Comparison of ENCODE assay signal across 11 cellular contexts in the genomic region with DNA sequence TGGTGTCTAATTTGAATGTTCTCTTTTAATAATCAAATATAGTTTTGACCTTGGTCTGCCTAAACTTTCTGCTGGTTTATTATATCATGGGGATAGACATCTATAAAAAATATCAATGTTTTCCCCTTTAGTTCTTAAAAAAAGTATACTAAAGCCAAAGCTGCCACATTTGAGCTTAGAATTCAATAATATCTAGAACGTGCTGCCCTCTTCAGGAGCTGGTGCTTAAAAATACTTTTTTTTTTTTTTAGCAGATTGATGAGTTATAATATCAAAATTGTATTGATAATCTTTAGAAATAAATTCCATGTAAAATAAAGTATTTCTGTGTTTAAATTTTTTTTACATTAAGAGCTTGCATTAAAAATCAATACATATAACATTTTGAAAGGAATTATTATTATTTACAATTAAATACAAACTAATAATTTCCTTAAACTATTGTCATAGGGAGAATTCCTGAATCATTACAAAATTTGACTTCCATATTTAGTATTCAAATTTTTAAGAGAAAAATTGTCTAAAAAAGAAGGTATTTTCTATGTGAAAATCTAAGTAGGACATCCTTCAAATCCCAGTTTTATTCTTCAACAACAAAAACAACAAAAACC. TPM values are rescaled to one million over a fixed set of nuclear protein-coding genes. Genes with fewer than 3 reads are reported as not detected.
A peak's percentile ranks its signal among the peaks of the same experiment; 100 is the strongest.
DNase-seq lines count a peak whose midpoint lies in the region; TF ChIP-seq lines count a peak whose summit lies in the region.
"Had no signal": no experiment of that assay in that cellular context is flagged by ENCODE, and none has a peak within 500 bp of the region (broad histone marks: within the 10 kb centered on the region; RNA-seq: fewer than 3 reads in every experiment).

No MANE protein-coding gene starts in this region.

- peak overlapping the region; percentile 15 for H3K9ac ChIP-seq in mesenchymal stem cell (ENCODE audit: low read length)

- H3K23ac ChIP-seq in mesenchymal stem cell (ENCODE audit: low read length in 2 of 2) = no peak overlapping the region

- H3K9me3 ChIP-seq in mesenchymal stem cell (ENCODE audit: control insufficient read depth, low read length) = no peaks in the 10 kb centered on the region

- intact Hi-C loops in activated CD4-positive, alpha-beta memory T cell treated with anti-CD3 and anti-CD28 coated beads for 36 hours (cut with micrococcal nuclease) = no loop called here

- no peak overlapping the region for H2BK15ac ChIP-seq in mesenchymal stem cell (ENCODE audit: low read depth, poor library complexity, severe bottlenecking)

- no peak overlapping the region for H3K4me2 ChIP-seq in mesenchymal stem cell (ENCODE audit: low read length, poor library complexity, severe bottlenecking)

- no peak overlapping the region for H2BK12ac ChIP-seq in mesenchymal stem cell (ENCODE audit: low read length in 2 of 2)

- POLR2A ChIA-PET in activated CD4-positive, alpha-beta memory T cell treated with anti-CD3 and anti-CD28 coated beads for 36 hours (lab: Charles Lee) = no interaction called here

- H4K8ac ChIP-seq in mesenchymal stem cell (ENCODE audit: low read length) = no peak overlapping the region

- H3K4me3 Mint-ChIP-seq in chondrocyte (ENCODE audit: unreplicated experiment) (no peak overlapping the region), mesothelial cell of epicardium (no peak overlapping the region)
- no peak overlapping the region for H3K4me3 Mint-ChIP-seq in activated CD4-positive, alpha-beta memory T cell treated with anti-CD3 and anti-CD28 coated beads for 36 hours
- H3K4me3 Mint-ChIP-seq: stimulated activated effector memory CD8-positive, alpha-beta T cell treated with anti-CD3 and anti-CD28 coated beads, Interleukin-12 subunit alpha, Interleukin-12 subunit beta, amount 100 ng/mL, for 72 hours had no signal

- no peaks in the 10 kb centered on the region for H3K4me1 ChIP-seq in mesenchymal stem cell (ENCODE audit: control insufficient read depth, insufficient read depth, low read depth, low read length)

- no peak overlapping the region for H3K27ac ChIP-seq in mesenchymal stem cell (ENCODE audit: low read length, poor library complexity, severe bottlenecking)

- TF ChIP-seq CTCF in chondrocyte (IDR thresholded peaks at IDR 0.05) = peak; percentile 90
- no peak for TF ChIP-seq CTCF in mesothelial cell of epicardium (IDR thresholded peaks at IDR 0.05; ENCODE audit: unreplicated experiment)

- H3K36me3 ChIP-seq in mesenchymal stem cell (ENCODE audit: control insufficient read depth in 1 of 2, insufficient read depth in 2 of 2, low read depth in 1 of 2, low read length in 2 of 2) = no peaks in the 10 kb centered on the region

- H3K27me3 Mint-ChIP-seq in chondrocyte (ENCODE audit: low read depth) (no peaks in the 10 kb centered on the region), mesothelial cell of epicardium (ENCODE audit: low read depth) (no peaks in the 10 kb centered on the region)
- no peaks in the 10 kb centered on the region for H3K27me3 Mint-ChIP-seq in activated CD4-positive, alpha-beta memory T cell treated with anti-CD3 and anti-CD28 coated beads for 36 hours

- H3K27me3 ChIP-seq in mesenchymal stem cell (ENCODE audit: control insufficient read depth in 1 of 2, insufficient read depth in 1 of 2, low read length in 2 of 2) = no peaks in the 10 kb centered on the region

- H3K4me1 Mint-ChIP-seq in chondrocyte (ENCODE audit: low read depth) = no peaks in the 10 kb centered on the region
- no peaks in the 10 kb centered on the region for H3K4me1 Mint-ChIP-seq in activated CD4-positive, alpha-beta memory T cell treated with anti-CD3 and anti-CD28 coated beads for 36 hours (ENCODE audit: low read depth)
- peaks cover 16% of the 10 kb centered on the region for H3K4me1 Mint-ChIP-seq in mesothelial cell of epicardium
- H3K4me1 Mint-ChIP-seq: stimulated activated effector memory CD8-positive, alpha-beta T cell treated with anti-CD3 and anti-CD28 coated beads, Interleukin-12 subunit alpha, Interleukin-12 subunit beta, amount 100 ng/mL, for 72 hours had no signal

- no peaks in the 10 kb centered on the region for H3K79me1 ChIP-seq in mesenchymal stem cell (replicated peaks; ENCODE audit: low read length, poor library complexity, severe bottlenecking)

- no CpG with 5 or more reads among the region's 1 CpG for WGBS in mesenchymal stem cell

- no peak overlapping the region for H3K4ac ChIP-seq in mesenchymal stem cell (ENCODE audit: low read depth in 1 of 2, low read length in 2 of 2)

- DNase-seq in COR-L47 (lab: John Stamatoyannopoulos, UW) (peak; percentile 14), KG1 (lab: John Stamatoyannopoulos, UW) (peak; percentile 1), chondrocyte (ENCODE audit: low spot score) (no peak), mesenchymal stem cell (peak; percentile 41), NCI-H774 (lab: John Stamatoyannopoulos, UW) (no peak), mesothelial cell of epicardium (ENCODE audit: low spot score in 2 of 2, unreplicated experiment in 2 of 2) (no peak)
- DNase-seq in activated CD4-positive, alpha-beta memory T cell treated with anti-CD3 and anti-CD28 coated beads for 36 hours = no peak
- no peak for DNase-seq in activated CD4-positive, CD25-positive, alpha-beta regulatory T cell (lab: John Stamatoyannopoulos, UW)
- DNase-seq: activated CD4-positive, alpha-beta T cell treated with anti-CD3 and anti-CD28 coated beads for 1 hour; occipital lobe had no signal

- no peak overlapping the region for H2AK5ac ChIP-seq in mesenchymal stem cell (ENCODE audit: low read length, severe bottlenecking)

- CTCF ChIA-PET in activated CD4-positive, alpha-beta memory T cell treated with anti-CD3 and anti-CD28 coated beads for 36 hours (lab: Charles Lee) = no interaction called here

- no peak overlapping the region for H2BK5ac ChIP-seq in mesenchymal stem cell (ENCODE audit: low read depth, low read length, poor library complexity, severe bottlenecking)

- H3K9me3 Mint-ChIP-seq in chondrocyte (ENCODE audit: low read depth) (no peaks in the 10 kb centered on the region), mesothelial cell of epicardium (no peaks in the 10 kb centered on the region)
- H3K9me3 Mint-ChIP-seq in activated CD4-positive, alpha-beta memory T cell treated with anti-CD3 and anti-CD28 coated beads for 36 hours = no peaks in the 10 kb centered on the region

- H3K4me3 ChIP-seq in mesenchymal stem cell (ENCODE audit: insufficient read depth in 1 of 2, low read depth in 1 of 2, low read length in 2 of 2) = no peak overlapping the region

- no peak overlapping the region for H2AFZ ChIP-seq in mesenchymal stem cell (ENCODE audit: low read depth, low read length)

- no peak overlapping the region for H4K91ac ChIP-seq in mesenchymal stem cell (ENCODE audit: low read length)

- no peak overlapping the region for H3K18ac ChIP-seq in mesenchymal stem cell (ENCODE audit: low read depth in 1 of 2, low read length in 2 of 2)

- no peak overlapping the region for H2BK120ac ChIP-seq in mesenchymal stem cell (ENCODE audit: low read depth, low read length)

- no peak overlapping the region for H3K27ac Mint-ChIP-seq in chondrocyte (ENCODE audit: unreplicated experiment)
- no peak overlapping the region for H3K27ac Mint-ChIP-seq in activated CD4-positive, alpha-beta memory T cell treated with anti-CD3 and anti-CD28 coated beads for 36 hours
- no peak overlapping the region for H3K27ac Mint-ChIP-seq in mesothelial cell of epicardium
- H3K27ac Mint-ChIP-seq: stimulated activated effector memory CD8-positive, alpha-beta T cell treated with anti-CD3 and anti-CD28 coated beads, Interleukin-12 subunit alpha, Interleukin-12 subunit beta, amount 100 ng/mL, for 72 hours had no signal

- H3K36me3 Mint-ChIP-seq in chondrocyte (ENCODE audit: low read depth) = no peaks in the 10 kb centered on the region
- no peaks in the 10 kb centered on the region for H3K36me3 Mint-ChIP-seq in activated CD4-positive, alpha-beta memory T cell treated with anti-CD3 and anti-CD28 coated beads for 36 hours
- no peaks in the 10 kb centered on the region for H3K36me3 Mint-ChIP-seq in mesothelial cell of epicardium
- H3K36me3 Mint-ChIP-seq: stimulated activated effector memory CD8-positive, alpha-beta T cell treated with anti-CD3 and anti-CD28 coated beads, Interleukin-12 subunit alpha, Interleukin-12 subunit beta, amount 100 ng/mL, for 72 hours had no signal

- H3K14ac ChIP-seq in mesenchymal stem cell (ENCODE audit: low read length in 2 of 2) = no peak overlapping the region

RNA-seq across cellular contexts. Expression of a gene that starts 40.1 kb away (rescaled TPM):
- total RNA-seq in chondrocyte (51.2 to 64.2 TPM (median 54.1 TPM) in 3 replicates), mesothelial cell of epicardium (81.5 to 89.8 TPM (median 83.4 TPM) in 3 replicates)
- 194 TPM for polyA plus RNA-seq in mesenchymal stem cell (2013, experiment 1 of 2)
- 192 TPM for polyA plus RNA-seq in mesenchymal stem cell (2013, experiment 2 of 2)
- not detected for total RNA-seq in activated CD4-positive, alpha-beta memory T cell treated with anti-CD3 and anti-CD28 coated beads for 36 hours

Comparison
In these comparisons a context has a peak if more than half of its experiments do, and no peak if none do; other contexts are left out.
1. DNase-seq: peak in COR-L47 (single experiment), KG1 (single experiment) and mesenchymal stem cell (single experiment); none in chondrocyte (single experiment), activated CD4-positive, alpha-beta memory T cell treated with anti-CD3 and anti-CD28 coated beads for 36 hours (single experiment), activated CD4-positive, CD25-positive, alpha-beta regulatory T cell (0 of 4), NCI-H774 (single experiment) and mesothelial cell of epicardium (0 of 2).
2. RNA of a gene that starts 40.1 kb away (total RNA-seq): 81.5 to 89.8 TPM in mesothelial cell of epicardium and 51.2 to 64.2 TPM in chondrocyte; not detected in activated CD4-positive, alpha-beta memory T cell treated with anti-CD3 and anti-CD28 coated beads for 36 hours; every median in the first group is over 10 times any median in the second.